ENCODE assay signal across 9 cellular contexts in the genomic region with DNA sequence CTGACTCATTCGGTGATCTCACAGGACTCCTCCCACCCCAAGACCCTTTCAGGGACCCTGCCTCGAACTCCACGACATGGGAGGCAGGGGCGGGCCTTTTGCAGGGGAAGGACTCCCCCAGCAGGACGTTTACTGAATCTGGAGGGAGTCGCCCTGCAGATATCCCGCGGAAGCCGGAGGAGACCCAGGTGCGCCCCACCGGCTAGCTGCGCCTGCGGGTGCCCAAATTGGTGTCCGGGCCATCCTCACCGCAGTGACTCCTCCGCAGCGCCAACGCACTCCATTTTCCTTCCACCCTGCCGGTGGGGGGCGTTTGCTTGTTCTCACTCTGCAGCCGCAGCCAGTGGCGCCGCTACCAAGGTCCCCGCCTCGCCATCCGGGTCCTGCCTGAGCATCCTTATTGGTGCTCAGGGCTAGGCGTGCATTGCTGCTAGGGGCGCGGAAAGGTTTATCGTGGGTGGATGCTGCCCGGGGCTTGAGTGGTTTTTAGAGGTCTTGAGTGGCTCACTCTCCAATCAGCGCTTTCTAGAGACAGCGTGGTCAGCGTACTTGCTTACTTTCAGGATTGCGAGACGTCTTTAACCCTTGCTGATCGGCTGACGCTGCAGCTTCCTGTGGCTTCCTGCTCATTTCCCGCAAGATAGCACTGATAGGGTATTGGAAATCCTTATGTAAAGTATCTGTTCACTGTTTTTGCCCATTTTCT.
DNase-seq lines count a peak whose midpoint lies in the region; ATAC-seq, FAIRE-seq and TF ChIP-seq lines count a peak whose summit lies in the region.
"Had no signal": no experiment of that assay in that cellular context is flagged by ENCODE, and none has a peak within 500 bp of the region (broad histone marks: within the 10 kb centered on the region; RNA-seq: fewer than 3 reads in every experiment).

No MANE protein-coding gene starts in this region.

- no peaks in the 10 kb centered on the region for H3K79me2 ChIP-seq in SK-N-SH (ENCODE audit: insufficient read depth)

- ATAC-seq in GM21423 (IDR thresholded peaks at IDR 0.05; ENCODE audit: unreplicated experiment) (peak; percentile 97), heart left ventricle (peak; percentile 65 to 93 (median 88))
- ATAC-seq in activated naive CD8-positive, alpha-beta T cell treated with anti-CD3 and anti-CD28 coated beads, Interleukin-2, amount 10 ng/mL, durations not matched to agents 7 days and 5 days (ENCODE audit: low read depth) = peak; percentile 98

- no peaks in the 10 kb centered on the region for H3K9me2 ChIP-seq in SK-N-SH

- H3K4me1 ChIP-seq in HUES64 (ENCODE audit: insufficient read depth, low read length) (peaks cover 7% of the 10 kb centered on the region; the same call in 1 of the 2 replicates), SK-N-SH (ENCODE audit: control insufficient read depth in 1 of 2, insufficient read depth in 2 of 2, low read depth in 1 of 2, low read length in 1 of 2) (peaks cover 0 to 11% of the 10 kb centered on the region in 2 experiments; a peak in 2 of 4 replicates), heart left ventricle (peaks cover 0 to 15% (median 11%) of the 10 kb centered on the region in 12 donors), tibial nerve (peaks cover 0 to 19% (median 4%) of the 10 kb centered on the region in 4 donors)

- peak overlapping the region; percentile 92 for H3K4me3 Mint-ChIP-seq in activated naive CD8-positive, alpha-beta T cell treated with anti-CD3 and anti-CD28 coated beads, Interleukin-2, amount 10 ng/mL, durations not matched to agents 7 days and 5 days

- peak; percentile 30; the same call in 1 of the 2 replicates for TF ChIP-seq RAD21 in SK-N-SH (IDR thresholded peaks at IDR 0.05; ENCODE audit: low read length)

- CTCF ChIA-PET in SK-N-SH (lab: Yijun Ruan, JAX) = interaction anchor here (0.7 to 3.1 kb wide), 16 partner anchors 11 to 231 kb away, joined by 3 to 17 read pairs (median 5); no protein-coding TSS in a partner anchor

- H3K36me3 ChIP-seq in HUES64 (ENCODE audit: insufficient read depth, low read length) = no peaks in the 10 kb centered on the region
- no peaks in the 10 kb centered on the region for H3K36me3 ChIP-seq in SK-N-SH (replicated peaks in 1 of 2; ENCODE audit: control insufficient read depth in 1 of 2, insufficient read depth in 2 of 2, low read length in 1 of 2)
- no peaks in the 10 kb centered on the region for H3K36me3 ChIP-seq in heart left ventricle
- H3K36me3 ChIP-seq in tibial nerve = no peaks in the 10 kb centered on the region

- H3K9ac ChIP-seq in HUES64 (ENCODE audit: low read depth, low read length) (peak overlapping the region; percentile 64), SK-N-SH (peak overlapping the region; percentile 50)

- peaks cover 45% of the 10 kb centered on the region for H3K27me3 Mint-ChIP-seq in activated naive CD8-positive, alpha-beta T cell treated with anti-CD3 and anti-CD28 coated beads, Interleukin-2, amount 10 ng/mL, durations not matched to agents 7 days and 5 days

- TF ChIP-seq CTCF in D721Med (IDR thresholded peaks at IDR 0.05; ENCODE audit: insufficient read depth, missing control alignments) = peak; percentile 34
- peak; percentile 54 for TF ChIP-seq CTCF in SK-N-SH (IDR thresholded peaks at IDR 0.05)
- peak in 6 of 12 donors; percentile 13 to 49 (median 22) for TF ChIP-seq CTCF in heart left ventricle (IDR thresholded peaks at IDR 0.05)
- TF ChIP-seq CTCF in tibial nerve (IDR thresholded peaks at IDR 0.05) = peak in 3 of 5 experiments; percentile 15 to 29 (median 28)

- TF ChIP-seq POLR2A in heart left ventricle (IDR thresholded peaks at IDR 0.05) = no peak
- TF ChIP-seq POLR2A in tibial nerve (IDR thresholded peaks at IDR 0.05) = no peak

- peaks cover 4% of the 10 kb centered on the region for H3F3A ChIP-seq in SK-N-SH (replicated peaks; ENCODE audit: insufficient read depth)

- peak; percentile 79 for FAIRE-seq in D721Med (lab: Jason Lieb, UNC)
- FAIRE-seq: endometrium had no signal

- H3K4me1 Mint-ChIP-seq in activated naive CD8-positive, alpha-beta T cell treated with anti-CD3 and anti-CD28 coated beads, Interleukin-2, amount 10 ng/mL, durations not matched to agents 7 days and 5 days = peaks cover 8% of the 10 kb centered on the region

- H4K20me1 ChIP-seq in SK-N-SH (ENCODE audit: insufficient read depth) = no peaks in the 10 kb centered on the region

- DNase-seq in D721Med (ENCODE audit: insufficient read length, low spot score) = peak; percentile 64
- DNase-seq in SK-N-SH = peak; percentile 89
- peak; percentile 82 for DNase-seq in activated naive CD8-positive, alpha-beta T cell treated with anti-CD3 and anti-CD28 coated beads, Interleukin-2, amount 10 ng/mL, durations not matched to agents 7 days and 5 days
- peak; percentile 48 to 81 (median 63) for DNase-seq in heart left ventricle
- peak; percentile 83 for DNase-seq in pons (ENCODE audit: low spot score)
- peak; percentile 39 to 43 for DNase-seq in tibial nerve (ENCODE audit: low spot score in 2 of 2)

- TF ChIP-seq EP300 in SK-N-SH (IDR thresholded peaks at IDR 0.05; ENCODE audit: borderline replicate concordance in 1 of 2, low read depth in 1 of 2, low read length in 1 of 2) (no peak), tibial nerve (IDR thresholded peaks at IDR 0.05) (peak in 1 of 2 donors; percentile 16)

- H3K27ac Mint-ChIP-seq in activated naive CD8-positive, alpha-beta T cell treated with anti-CD3 and anti-CD28 coated beads, Interleukin-2, amount 10 ng/mL, durations not matched to agents 7 days and 5 days = peak overlapping the region; percentile 10

- peak overlapping the region; percentile 66 for H3K4me3 ChIP-seq in HUES64 (ENCODE audit: low read length)
- peak overlapping the region; percentile 63 to 68 for H3K4me3 ChIP-seq in SK-N-SH (ENCODE audit: low read depth in 2 of 2, low read length in 1 of 2)
- peak overlapping the region; percentile 0 to 56 (median 43) for H3K4me3 ChIP-seq in heart left ventricle
- peak overlapping the region; percentile 30 to 58 (median 46) for H3K4me3 ChIP-seq in tibial nerve

- H3K9me3 Mint-ChIP-seq in activated naive CD8-positive, alpha-beta T cell treated with anti-CD3 and anti-CD28 coated beads, Interleukin-2, amount 10 ng/mL, durations not matched to agents 7 days and 5 days = peaks cover 3% of the 10 kb centered on the region

- peak overlapping the region; percentile 93 for H2AFZ ChIP-seq in SK-N-SH (ENCODE audit: low read depth)

- no peaks in the 10 kb centered on the region for H3K36me3 Mint-ChIP-seq in activated naive CD8-positive, alpha-beta T cell treated with anti-CD3 and anti-CD28 coated beads, Interleukin-2, amount 10 ng/mL, durations not matched to agents 7 days and 5 days

- WGBS in HUES64 = under 1% methylated on average over 39 of the region's 39 CpGs
- 3% methylated on average over 8 of the region's 39 CpGs for WGBS in SK-N-SH (ENCODE audit: low lambda C conversion rate)
- 0 to 1% (median 1%) methylated on average over 13 to 39 of the region's 39 CpGs for WGBS in heart left ventricle, 4 donors
- 0 to 1% methylated on average over 26 to 31 of the region's 39 CpGs for WGBS in tibial nerve, 2 donors

- POLR2A ChIA-PET in SK-N-SH (lab: Yijun Ruan, JAX) = no interaction called here
- POLR2A ChIA-PET in activated naive CD8-positive, alpha-beta T cell treated with anti-CD3 and anti-CD28 coated beads, Interleukin-2, amount 10 ng/mL, durations not matched to agents 7 days and 5 days (lab: Charles Lee) = no interaction called here

- peak overlapping the region; percentile 88 for H3K4me2 ChIP-seq in SK-N-SH

- intact Hi-C loops in heart left ventricle (cut with DNase I) = no loop called here

- H3K9me3 ChIP-seq in HUES64 (ENCODE audit: insufficient read depth, low read depth, low read length) = no peaks in the 10 kb centered on the region
- H3K9me3 ChIP-seq in SK-N-SH = peaks cover 3% of the 10 kb centered on the region; the same call in 1 of the 2 replicates
- peaks cover 0 to 8% (median 0%) of the 10 kb centered on the region in 12 donors for H3K9me3 ChIP-seq in heart left ventricle
- H3K9me3 ChIP-seq in tibial nerve = peaks cover 0 to 6% (median 0%) of the 10 kb centered on the region in 4 donors

- H3K27me3 ChIP-seq in HUES64 (ENCODE audit: insufficient read depth, low read length) (no peaks in the 10 kb centered on the region), SK-N-SH (ENCODE audit: insufficient read depth) (0 out of 2 replicates have a peak, but pooled peaks cover 4% of the 10 kb centered on the region), heart left ventricle (peaks cover 3 to 43% (median 25%) of the 10 kb centered on the region in 9 donors), tibial nerve (peaks cover 0 to 4% of the 10 kb centered on the region in 2 donors)

- 0 out of 2 replicates have a peak overlapping the region, but pooled peaks have one; percentile 41 for H3K27ac ChIP-seq in HUES64 (ENCODE audit: low read depth, low read length)
- peak overlapping the region in 1 of 2 experiments; percentile 83; a peak in 2 of 4 replicates for H3K27ac ChIP-seq in SK-N-SH (ENCODE audit: low read depth in 2 of 2, low read length in 1 of 2)
- no peak overlapping the region for H3K27ac ChIP-seq in heart left ventricle
- peak overlapping the region in 3 of 4 donors; percentile 6 to 66 (median 57) for H3K27ac ChIP-seq in tibial nerve

TF ChIP-seq in SK-N-SH, 30 proteins besides CTCF, POLR2A, EP300 and RAD21 (continues in another document):
- TF ChIP-seq, protein P1, sequence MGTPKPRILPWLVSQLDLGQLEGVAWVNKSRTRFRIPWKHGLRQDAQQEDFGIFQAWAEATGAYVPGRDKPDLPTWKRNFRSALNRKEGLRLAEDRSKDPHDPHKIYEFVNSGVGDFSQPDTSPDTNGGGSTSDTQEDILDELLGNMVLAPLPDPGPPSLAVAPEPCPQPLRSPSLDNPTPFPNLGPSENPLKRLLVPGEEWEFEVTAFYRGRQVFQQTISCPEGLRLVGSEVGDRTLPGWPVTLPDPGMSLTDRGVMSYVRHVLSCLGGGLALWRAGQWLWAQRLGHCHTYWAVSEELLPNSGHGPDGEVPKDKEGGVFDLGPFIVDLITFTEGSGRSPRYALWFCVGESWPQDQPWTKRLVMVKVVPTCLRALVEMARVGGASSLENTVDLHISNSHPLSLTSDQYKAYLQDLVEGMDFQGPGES (IDR thresholded peaks at IDR 0.05; ENCODE audit: low read depth, low read length) = no peak
- TF ChIP-seq FOXJ3 (CRISPR knock-in tag; IDR thresholded peaks at IDR 0.05) = peak; percentile 57; the same call in 1 of the 2 replicates
- 0 out of 2 replicates have a peak, but pooled peaks have one; percentile 40 for TF ChIP-seq YY1 (IDR thresholded peaks at IDR 0.05; ENCODE audit: low read depth)
- TF ChIP-seq POLR2AphosphoS5 (IDR thresholded peaks at IDR 0.05; ENCODE audit: low read depth, low read length) = no peak
- TF ChIP-seq MXI1 (IDR thresholded peaks at IDR 0.05; ENCODE audit: low read depth, low read length) = peak; percentile 61
- peak; percentile 39; the same call in 1 of the 2 replicates for TF ChIP-seq GABPA (IDR thresholded peaks at IDR 0.05; ENCODE audit: low read depth)
- TF ChIP-seq ELF1 (IDR thresholded peaks at IDR 0.05) = 0 out of 2 replicates have a peak, but pooled peaks have one; percentile 8

Comparison
In these comparisons a context has a peak if more than half of its experiments do, and no peak if none do; other contexts are left out.
1. H3K27ac ChIP-seq: peak in HUES64 (single experiment) and tibial nerve (3 of 4); none in heart left ventricle (0 of 12).
2. Peak in every context shown above with its lines, with median percentiles within 50 percentile points of each other: DNase-seq, ATAC-seq and H3K4me3 ChIP-seq.